8 cellular contexts compared by ENCODE assay signal in genomic region chr12:67651380-67651695, GRCh38. TPM values are rescaled to one million over a fixed set of nuclear protein-coding genes. Genes with fewer than 3 reads are reported as not detected.
A peak's percentile ranks its signal among the peaks of the same experiment; 100 is the strongest.
DNase-seq lines count a peak whose midpoint lies in the region; ATAC-seq, FAIRE-seq and TF ChIP-seq lines count a peak whose summit lies in the region.

No MANE protein-coding gene starts in this region.

- DNase-seq in AG20443 (ENCODE audit: low spot score) = peak; percentile 32
- no peak for DNase-seq in GM12891 (ENCODE audit: insufficient read length, low spot score)
- peak; percentile 59 for DNase-seq in NAMALWA (ENCODE audit: low spot score)
- DNase-seq in activated naive CD4-positive, alpha-beta T cell treated with anti-CD3 and anti-CD28 coated beads, Interleukin-2, amount 50 U/mL, for 72 hours (ENCODE audit: low spot score in 2 of 2) = no peak
- DNase-seq in hepatocyte (ENCODE audit: low spot score) = peak; percentile 23
- no peak for DNase-seq in LoVo (ENCODE audit: low spot score)
- no peak for DNase-seq in NCI-H1048 (lab: John Stamatoyannopoulos, UW)

- H3K9ac ChIP-seq in stomach smooth muscle (ENCODE audit: low read length in 2 of 2) = peak overlapping the region in 1 of 2 donors; percentile 81

- TF ChIP-seq POLR2A in GM12891 (IDR thresholded peaks at IDR 0.05; ENCODE audit: low read depth, low read length) = no peak

- H4K20me1 ChIP-seq in hepatocyte (ENCODE audit: insufficient read depth, poor library complexity, severe bottlenecking) = peaks cover 59% of the 10 kb centered on the region

- H3K36me3 ChIP-seq in hepatocyte (replicated peaks; ENCODE audit: insufficient read depth, low read depth) (no peaks in the 10 kb centered on the region), stomach smooth muscle (ENCODE audit: control insufficient read depth in 2 of 2, insufficient read depth in 2 of 2, low read length in 2 of 2) (peaks cover 0 to 2% of the 10 kb centered on the region in 2 donors)

- H3K27me3 ChIP-seq in hepatocyte (no peaks in the 10 kb centered on the region), stomach smooth muscle (ENCODE audit: control insufficient read depth in 1 of 2, insufficient read depth in 2 of 2, low read length in 2 of 2) (no peaks in the 10 kb centered on the region)

- peak overlapping the region; percentile 87 to 99 for H3K27ac Mint-ChIP-seq in activated naive CD4-positive, alpha-beta T cell treated with anti-CD3 and anti-CD28 coated beads, Interleukin-2, amount 50 U/mL, for 72 hours

- H3K4me3 ChIP-seq in hepatocyte (peak overlapping the region; percentile 99), stomach smooth muscle (ENCODE audit: low read length in 2 of 2) (peak overlapping the region; percentile 87 to 90)

- no peak overlapping the region for H3K27ac ChIP-seq in hepatocyte
- no peak overlapping the region for H3K27ac ChIP-seq in stomach smooth muscle (ENCODE audit: low read length)

- H3K79me2 ChIP-seq in hepatocyte = peaks cover 72% of the 10 kb centered on the region

- no peaks in the 10 kb centered on the region for H3K9me2 ChIP-seq in hepatocyte (replicated peaks; ENCODE audit: insufficient read depth)

- FAIRE-seq in GM12891 (lab: Jason Lieb, UNC) = peak; percentile 51

- peak overlapping the region; percentile 91 for H3K4me2 ChIP-seq in hepatocyte

- H3K36me3 Mint-ChIP-seq in activated naive CD4-positive, alpha-beta T cell treated with anti-CD3 and anti-CD28 coated beads, Interleukin-2, amount 50 U/mL, for 72 hours = peaks cover 30 to 43% of the 10 kb centered on the region in 2 donors

- H3K4me1 ChIP-seq in hepatocyte (ENCODE audit: insufficient read depth) (peaks cover 5% of the 10 kb centered on the region), stomach smooth muscle (ENCODE audit: control insufficient read depth, insufficient read depth, low read length) (peaks cover 46% of the 10 kb centered on the region)

- WGBS in hepatocyte (ENCODE audit: low lambda C conversion rate, missing lambda C conversion rate) = 57% methylated on average over 5 of the region's 5 CpGs

- TF ChIP-seq CTCF in hepatocyte (IDR thresholded peaks at IDR 0.05; ENCODE audit: poor library complexity) = peak; percentile 39

- peak; percentile 12 to 25 for ATAC-seq in activated naive CD4-positive, alpha-beta T cell treated with anti-CD3 and anti-CD28 coated beads, Interleukin-2, amount 50 U/mL, for 72 hours

- no peaks in the 10 kb centered on the region for H3K9me3 ChIP-seq in hepatocyte (ENCODE audit: low read depth)
- H3K9me3 ChIP-seq in stomach smooth muscle (ENCODE audit: control insufficient read depth in 2 of 2, low read length in 2 of 2) = no peaks in the 10 kb centered on the region

- H3K9me3 Mint-ChIP-seq in activated naive CD4-positive, alpha-beta T cell treated with anti-CD3 and anti-CD28 coated beads, Interleukin-2, amount 50 U/mL, for 72 hours = peaks cover 0 to 7% of the 10 kb centered on the region in 2 donors

- no peak overlapping the region for H2AFZ ChIP-seq in hepatocyte

TF ChIP-seq in GM12891, 5 proteins besides CTCF, POLR2A, EP300 and RAD21:
- TF ChIP-seq PAX5 (IDR thresholded peaks at IDR 0.05; ENCODE audit: insufficient read depth, low read length, severe bottlenecking) (no peak), SPI1 (IDR thresholded peaks at IDR 0.05; ENCODE audit: low read depth, low read length) (no peak), TAF1 (IDR thresholded peaks at IDR 0.05; ENCODE audit: low read depth, low read length) (no peak), POU2F2 (IDR thresholded peaks at IDR 0.05; ENCODE audit: low read depth, low read length) (no peak), POLR2AphosphoS5 (IDR thresholded peaks at IDR 0.05; ENCODE audit: low read depth, low read length) (no peak)
TF ChIP-seq in GM12891: peak in this region for 0.

RNA-seq across cellular contexts. Expression of gene DYRK2, which starts 2.8 kb away (rescaled TPM):
- polyA plus RNA-seq in GM12891 (2012; ENCODE audit: low read depth, missing spikeins) = 10.7 TPM
- 10 to 100 TPM; 27.2 to 34.3 TPM for total RNA-seq in activated naive CD4-positive, alpha-beta T cell treated with anti-CD3 and anti-CD28 coated beads, Interleukin-2, amount 50 U/mL, for 72 hours
- total RNA-seq in hepatocyte = 39.2 and 39.9 TPM in 2 replicates
- polyA plus RNA-seq in hepatocyte = 18.4 and 20.1 TPM in 2 replicates

Comparison
In these comparisons a context has a peak if more than half of its experiments do, and no peak if none do; other contexts are left out.
1. DNase-seq: peak in AG20443 (single experiment), NAMALWA (single experiment) and hepatocyte (single experiment); none in GM12891 (single experiment), activated naive CD4-positive, alpha-beta T cell treated with anti-CD3 and anti-CD28 coated beads, Interleukin-2, amount 50 U/mL, for 72 hours (0 of 2), LoVo (single experiment) and NCI-H1048 (single experiment).